In the genomic region with DNA sequence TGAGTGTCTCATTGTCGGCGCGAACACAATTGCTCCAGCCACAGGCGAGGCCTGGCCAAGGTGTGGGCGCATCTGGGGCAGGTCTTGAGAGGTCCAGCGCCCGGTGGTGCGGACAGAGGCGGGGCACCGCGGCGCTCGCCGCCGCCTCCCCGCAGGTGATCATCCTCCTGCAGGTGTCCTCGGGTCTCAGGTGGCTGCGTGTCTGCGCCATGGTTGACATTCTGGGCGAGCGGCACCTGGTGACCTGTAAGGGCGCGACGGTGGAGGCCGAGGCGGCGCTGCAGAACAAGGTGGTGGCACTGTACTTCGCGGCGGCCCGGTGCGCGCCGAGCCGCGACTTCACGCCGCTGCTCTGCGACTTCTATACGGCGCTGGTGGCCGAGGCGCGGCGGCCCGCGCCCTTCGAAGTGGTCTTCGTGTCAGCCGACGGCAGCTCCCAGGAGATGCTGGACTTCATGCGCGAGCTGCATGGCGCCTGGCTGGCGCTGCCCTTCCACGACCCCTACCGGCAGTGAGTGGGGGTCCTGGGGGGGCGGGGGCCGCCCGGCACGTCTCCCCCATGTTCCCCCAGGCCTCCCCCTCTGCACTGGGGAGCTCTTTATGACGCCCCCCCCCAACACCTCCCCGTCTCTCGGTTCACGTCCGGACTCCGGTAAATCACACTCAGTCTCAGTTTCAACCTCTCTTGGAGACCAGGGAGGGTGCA, we compare ENCODE assay signal across 8 cellular contexts. TPM values are rescaled to one million over a fixed set of nuclear protein-coding genes. Genes with fewer than 3 reads are reported as not detected.
DNase-seq lines count a peak whose midpoint lies in the region; ATAC-seq and TF ChIP-seq lines count a peak whose summit lies in the region.

No MANE protein-coding gene starts in this region.

- no peak overlapping the region for H2BK12ac ChIP-seq in H9 (ENCODE audit: insufficient read length, low read depth, low read length)

- no peaks in the 10 kb centered on the region for H4K20me1 ChIP-seq in H9 (ENCODE audit: control insufficient read depth, insufficient read depth, insufficient read length)

- H2AK5ac ChIP-seq in H9 (ENCODE audit: insufficient read length, low read length): no peak overlapping the region

- H3K27ac ChIP-seq in H9 (ENCODE audit: insufficient read length, low read depth, low read length): no peak overlapping the region
- peak overlapping the region; percentile 1 to 29 for H3K27ac ChIP-seq in prostate gland

- POLR2A ChIA-PET in WTC11 (lab: Charles Lee): interaction anchor here (0.6 kb wide), 1 partner anchor 16 kb away, joined by 3 read pairs; no protein-coding TSS in a partner anchor

- H4K91ac ChIP-seq in H9 (ENCODE audit: insufficient read length, low read depth, low read length): no peak overlapping the region

- no peak overlapping the region for H3K23ac ChIP-seq in H9 (ENCODE audit: insufficient read length, low read depth, low read length)

- H3K4me3 Mint-ChIP-seq in H9 (peak overlapping the region; percentile 66 to 84), WTC11 (peak overlapping the region; percentile 77)

- no peak overlapping the region for H2AFZ ChIP-seq in H9 (ENCODE audit: low read length)

- intact Hi-C loops in prostate gland (cut with DNase I): loop anchor here (2.0 to 5.0 kb wide), 2 partner anchors 42 to 147 kb away; partner anchors contain the start of gene SPIN1

- H4K8ac ChIP-seq in H9 (replicated peaks; ENCODE audit: insufficient read length, low read depth, low read length): no peak overlapping the region

- peak; percentile 9 for ATAC-seq in WTC11
- ATAC-seq in HG02884 (IDR thresholded peaks at IDR 0.05; ENCODE audit: unreplicated experiment): no peak

- TF ChIP-seq POLR2A in prostate gland (IDR thresholded peaks at IDR 0.05): peak; percentile 50

- H3K27me3 Mint-ChIP-seq in H9 (ENCODE audit: low read depth) (peaks cover 39% of the 10 kb centered on the region), WTC11 (ENCODE audit: low read depth) (peaks cover 32% of the 10 kb centered on the region)

- H3K4me3 ChIP-seq in fibroblast of villous mesenchyme (ENCODE audit: low read depth, low read length) (peak overlapping the region; percentile 65), prostate gland (peak overlapping the region; percentile 31 to 51)

- no peak overlapping the region for H3T11ph ChIP-seq in H9 (ENCODE audit: low read length)

- H3K79me2 ChIP-seq in H9 (ENCODE audit: insufficient read depth, low read length): no peaks in the 10 kb centered on the region

- H3K27me3 ChIP-seq in H9 (ENCODE audit: insufficient read depth, low read length): no peaks in the 10 kb centered on the region
- no peaks in the 10 kb centered on the region for H3K27me3 ChIP-seq in prostate gland (replicated peaks; ENCODE audit: insufficient read depth)

- no peak overlapping the region for H2BK5ac ChIP-seq in H9 (ENCODE audit: insufficient read length, low read length)

- H3K79me1 ChIP-seq in H9 (ENCODE audit: insufficient read depth, low read depth, low read length, poor library complexity, severe bottlenecking): no peaks in the 10 kb centered on the region

- H3K27ac Mint-ChIP-seq in H9 (no peak overlapping the region; a peak in 1 of 7 replicates), WTC11 (no peak overlapping the region)

- DNase-seq in H9 (peak; percentile 81), WTC11 (ENCODE audit: low spot score) (peak; percentile 55), fibroblast of villous mesenchyme (ENCODE audit: low read depth) (no peak), prostate gland (ENCODE audit: low spot score) (peak; percentile 30), SW 1271 (lab: John Stamatoyannopoulos, UW) (no peak), KG1 (lab: John Stamatoyannopoulos, UW) (no peak), ecto neural progenitor cell (ENCODE audit: low spot score) (no peak)

- no peak overlapping the region for H2BK15ac ChIP-seq in H9 (ENCODE audit: low read depth, low read length)

- no peak overlapping the region for H3K18ac ChIP-seq in H9 (ENCODE audit: insufficient read length, low read depth, low read length)

- H3K23me2 ChIP-seq in H9 (ENCODE audit: insufficient read length, low read depth, low read length, poor library complexity, severe bottlenecking): peaks cover 14% of the 10 kb centered on the region

- peak overlapping the region; percentile 48 for H3K4me2 ChIP-seq in H9 (ENCODE audit: insufficient read depth, insufficient read length, low read length)

- H4K5ac ChIP-seq in H9 (ENCODE audit: insufficient read length, low read depth, low read length): no peak overlapping the region

- H3K56ac ChIP-seq in H9 (ENCODE audit: insufficient read length, low read depth, low read length): no peak overlapping the region

- H3K14ac ChIP-seq in H9 (ENCODE audit: insufficient read depth, low read length): no peak overlapping the region

- no peak overlapping the region for H3K4ac ChIP-seq in H9 (ENCODE audit: low read depth, low read length)

- H3K9me3 ChIP-seq in H9 (ENCODE audit: control insufficient read depth, low read depth, low read length): no peaks in the 10 kb centered on the region
- no peaks in the 10 kb centered on the region for H3K9me3 ChIP-seq in prostate gland

- no peak overlapping the region for H2BK20ac ChIP-seq in H9 (ENCODE audit: low read depth, low read length, poor library complexity, severe bottlenecking)

- H3K4me1 ChIP-seq in H9 (ENCODE audit: insufficient read depth, low read length): peaks cover 3% of the 10 kb centered on the region; the same call in 1 of the 2 replicates
- H3K4me1 ChIP-seq in prostate gland (replicated peaks): no peaks in the 10 kb centered on the region

- no peak overlapping the region for H2BK120ac ChIP-seq in H9 (ENCODE audit: low read depth, low read length, poor library complexity, severe bottlenecking)

- CTCF ChIA-PET in WTC11 (lab: Charles Lee): interaction anchor here (0.7 to 1.4 kb wide), 5 partner anchors 10 to 459 kb away, joined by 3 to 7 read pairs (median 3); no protein-coding TSS in a partner anchor

- no peak overlapping the region for H3K9ac ChIP-seq in H9 (ENCODE audit: extremely low read depth, insufficient read length, low read length)

- H3K36me3 ChIP-seq in prostate gland: no peaks in the 10 kb centered on the region

- H3K36me3 Mint-ChIP-seq in H9 (ENCODE audit: insufficient read depth in 1 of 3, low read depth in 3 of 3) (no peaks in the 10 kb centered on the region; a peak in 1 of 7 replicates), WTC11 (no peaks in the 10 kb centered on the region)

- WGBS in H9 (ENCODE audit: extremely low coverage, insufficient read length, low lambda C conversion rate): no CpG with 5 or more reads among the region's 67 CpGs
- 2% methylated on average over 23 of the region's 67 CpGs for WGBS in prostate gland

- H3K9me3 Mint-ChIP-seq in H9: peaks cover 0 to 2% of the 10 kb centered on the region in 2 experiments; a peak in 1 of 5 replicates
- no peaks in the 10 kb centered on the region for H3K9me3 Mint-ChIP-seq in WTC11

- H3K4me1 Mint-ChIP-seq in H9: peaks cover 15 to 24% of the 10 kb centered on the region in 2 experiments
- H3K4me1 Mint-ChIP-seq in WTC11: peaks cover 23% of the 10 kb centered on the region

- TF ChIP-seq CTCF in H9 (conservative IDR thresholded peaks at IDR 0.05) (0 out of 3 replicates have a peak, but pooled peaks have one; percentile 23), WTC11 (IDR thresholded peaks at IDR 0.05) (no peak), fibroblast of villous mesenchyme (IDR thresholded peaks at IDR 0.05; ENCODE audit: insufficient read depth, low read depth, low read length) (no peak), prostate gland (IDR thresholded peaks at IDR 0.05) (no peak)

TF ChIP-seq in WTC11, 78 proteins besides CTCF, POLR2A, EP300 and RAD21 (continues in another document):
- TF ChIP-seq GRHL2 (CRISPR knock-in tag; IDR thresholded peaks at IDR 0.05; ENCODE audit: insufficient replicate concordance, severe bottlenecking): no peak
- no peak for TF ChIP-seq ZSCAN18 (CRISPR knock-in tag; IDR thresholded peaks at IDR 0.05)
- TF ChIP-seq ZNF423 (CRISPR knock-in tag; IDR thresholded peaks at IDR 0.05): no peak
- TF ChIP-seq TP53 (CRISPR knock-in tag; IDR thresholded peaks at IDR 0.05): peak; percentile 93
- TF ChIP-seq, protein P1, sequence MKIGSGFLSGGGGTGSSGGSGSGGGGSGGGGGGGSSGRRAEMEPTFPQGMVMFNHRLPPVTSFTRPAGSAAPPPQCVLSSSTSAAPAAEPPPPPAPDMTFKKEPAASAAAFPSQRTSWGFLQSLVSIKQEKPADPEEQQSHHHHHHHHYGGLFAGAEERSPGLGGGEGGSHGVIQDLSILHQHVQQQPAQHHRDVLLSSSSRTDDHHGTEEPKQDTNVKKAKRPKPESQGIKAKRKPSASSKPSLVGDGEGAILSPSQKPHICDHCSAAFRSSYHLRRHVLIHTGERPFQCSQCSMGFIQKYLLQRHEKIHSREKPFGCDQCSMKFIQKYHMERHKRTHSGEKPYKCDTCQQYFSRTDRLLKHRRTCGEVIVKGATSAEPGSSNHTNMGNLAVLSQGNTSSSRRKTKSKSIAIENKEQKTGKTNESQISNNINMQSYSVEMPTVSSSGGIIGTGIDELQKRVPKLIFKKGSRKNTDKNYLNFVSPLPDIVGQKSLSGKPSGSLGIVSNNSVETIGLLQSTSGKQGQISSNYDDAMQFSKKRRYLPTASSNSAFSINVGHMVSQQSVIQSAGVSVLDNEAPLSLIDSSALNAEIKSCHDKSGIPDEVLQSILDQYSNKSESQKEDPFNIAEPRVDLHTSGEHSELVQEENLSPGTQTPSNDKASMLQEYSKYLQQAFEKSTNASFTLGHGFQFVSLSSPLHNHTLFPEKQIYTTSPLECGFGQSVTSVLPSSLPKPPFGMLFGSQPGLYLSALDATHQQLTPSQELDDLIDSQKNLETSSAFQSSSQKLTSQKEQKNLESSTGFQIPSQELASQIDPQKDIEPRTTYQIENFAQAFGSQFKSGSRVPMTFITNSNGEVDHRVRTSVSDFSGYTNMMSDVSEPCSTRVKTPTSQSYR (CRISPR knock-in tag; IDR thresholded peaks at IDR 0.05): peak; percentile 92
- TF ChIP-seq SP1 (CRISPR knock-in tag; conservative IDR thresholded peaks at IDR 0.05): 0 out of 2 replicates have a peak, but pooled peaks have one; percentile 65

RNA-seq across cellular contexts. Expression of gene NXNL2, which starts 0.4 kb away (rescaled TPM):
- 0.33 and 0.57 TPM in 2 replicates for total RNA-seq in H9 (2021)
- 1.9 to 2.3 TPM (median 2.2 TPM) in 3 replicates for total RNA-seq in WTC11 (2021)
- total RNA-seq in fibroblast of villous mesenchyme: 7.7 and 11.2 TPM in 2 replicates
- total RNA-seq in prostate gland: 1 to 10 TPM in 1 of 2 donors, under 1 TPM in 1; 0.68 to 1.9 TPM

Comparison
In these comparisons a context has a peak if more than half of its experiments do, and no peak if none do; other contexts are left out.
1. DNase-seq: peak in H9 (single experiment), WTC11 (single experiment) and prostate gland (single experiment); none in fibroblast of villous mesenchyme (single experiment), SW 1271 (0 of 2), KG1 (single experiment) and ecto neural progenitor cell (single experiment).